ENCODE assay signal across 17 cellular contexts in genomic region chr9:127923771-127924170, GRCh38. TPM values are rescaled to one million over a fixed set of nuclear protein-coding genes. Genes with fewer than 3 reads are reported as not detected.
A peak's percentile ranks its signal among the peaks of the same experiment; 100 is the strongest.
DNase-seq lines count a peak whose midpoint lies in the region; ATAC-seq, FAIRE-seq and TF ChIP-seq lines count a peak whose summit lies in the region.
"Had no signal": no experiment of that assay in that cellular context is flagged by ENCODE, and none has a peak within 500 bp of the region (broad histone marks: within the 10 kb centered on the region; RNA-seq: fewer than 3 reads in every experiment).

No MANE protein-coding gene starts in this region.

- DNase-seq in A549 (ENCODE audit: low read depth in 1 of 2, low spot score in 1 of 2) (peak in 1 of 2 experiments; percentile 74), HCT116 (ENCODE audit: low read depth, low spot score) (peak; percentile 68), amniotic epithelial cell (ENCODE audit: low read depth) (peak; percentile 88), foreskin keratinocyte (peak; percentile 70 to 91), left lobe of liver (ENCODE audit: low spot score) (no peak)
- DNase-seq in activated naive CD8-positive, alpha-beta T cell treated with anti-CD3 and anti-CD28 coated beads, Interleukin-2, amount 50 U/mL, for 24 hours = no peak
- DNase-seq: activated CD8-positive, alpha-beta T cell treated with anti-CD3 and anti-CD28 coated beads, Interleukin-2, amount 10 ng/mL, durations not matched to agents 7 days and 5 days; activated naive CD4-positive, alpha-beta T cell treated with Interleukin-2 at 50 U/mL for 16 hours; dermis blood vessel endothelial cell; head of caudate nucleus; uterus had no signal

- H3K4me3 ChIP-seq in A549 (no peak overlapping the region), HCT116 (replicated peaks in 1 of 2; ENCODE audit: low read depth in 1 of 2, low read length in 2 of 2) (0 out of 4 replicates have a peak overlapping the region, but pooled peaks of 1 of the 2 experiments have one; percentile 15)
- H3K4me3 ChIP-seq: lung, pancreas, uterus had no signal

- RAD21 ChIA-PET in HCT116 (lab: Charles Lee; ENCODE audit: low non-redundant PET in 1 of 2, low total read pairs in 2 of 2, uncharacterized antibody in 2 of 2, unreplicated experiment in 2 of 2) = no interaction called here

- peak overlapping the region; percentile 40 for H3K4me2 ChIP-seq in A549
- peak overlapping the region; percentile 66 for H3K4me2 ChIP-seq in HCT116 (ENCODE audit: low read length)

- peaks cover 15% of the 10 kb centered on the region for H3K27me3 Mint-ChIP-seq in activated naive CD8-positive, alpha-beta T cell treated with anti-CD3 and anti-CD28 coated beads, Interleukin-2, amount 50 U/mL, for 24 hours

- H3K27ac ChIP-seq in A549 (peak overlapping the region; percentile 49 to 79; a peak in 4 of 6 replicates), HCT116 (ENCODE audit: low read depth, low read length) (peak overlapping the region; percentile 55), foreskin keratinocyte (no peak overlapping the region)
- H3K27ac ChIP-seq: pancreas, uterus had no signal

- no peak for FAIRE-seq in A549 (lab: Jason Lieb, UNC)
- FAIRE-seq: pancreas had no signal

- WGBS in A549 (ENCODE audit: missing lambda C conversion rate) = 54% methylated on average over 8 of the region's 8 CpGs

- ATAC-seq in A549 (peak in 1 of 2 experiments; percentile 1; a peak in 1 of 6 replicates), HCT116 (no peak), foreskin keratinocyte (no peak), GM18502 (IDR thresholded peaks at IDR 0.05; ENCODE audit: poor library complexity, unreplicated experiment) (no peak), HG03442 (IDR thresholded peaks at IDR 0.05; ENCODE audit: unreplicated experiment) (no peak), left lobe of liver (no peak)
- no peak for ATAC-seq in activated naive CD8-positive, alpha-beta T cell treated with anti-CD3 and anti-CD28 coated beads, Interleukin-2, amount 50 U/mL, for 24 hours
- ATAC-seq: activated CD8-positive, alpha-beta T cell treated with anti-CD3 and anti-CD28 coated beads, Interleukin-2, amount 10 ng/mL, durations not matched to agents 7 days and 5 days; pancreas had no signal

- TF ChIP-seq EP300 in A549 (IDR thresholded peaks at IDR 0.05) = no peak

- no peaks in the 10 kb centered on the region for H3K36me3 Mint-ChIP-seq in activated naive CD8-positive, alpha-beta T cell treated with anti-CD3 and anti-CD28 coated beads, Interleukin-2, amount 50 U/mL, for 24 hours (ENCODE audit: low read depth)

- no peak for TF ChIP-seq POLR2A in A549 (IDR thresholded peaks at IDR 0.05; ENCODE audit: low read length)
- TF ChIP-seq POLR2A in HCT116 (IDR thresholded peaks at IDR 0.05; ENCODE audit: borderline replicate concordance, extremely low read depth, insufficient read depth, insufficient read length) = no peak

- BruUV-seq in HCT116 (replicated peaks; lab: Mats Ljungman, UMichigan) = no TSS peak

- H3K4me3 Mint-ChIP-seq in activated naive CD8-positive, alpha-beta T cell treated with anti-CD3 and anti-CD28 coated beads, Interleukin-2, amount 50 U/mL, for 24 hours = no peak overlapping the region
- H3K4me3 Mint-ChIP-seq: activated CD8-positive, alpha-beta T cell treated with anti-CD3 and anti-CD28 coated beads, Interleukin-2, amount 10 ng/mL, durations not matched to agents 7 days and 5 days; B cell; T-helper 1 cell treated with Interleukin-12 subunit alpha and Interleukin-12 subunit beta and Interleukin-4 antibody, amounts not matched to agents 30 μg/mL and 1 μg/mL, for 36 hours had no signal

- CTCF ChIA-PET in A549 (lab: Yijun Ruan, JAX) = interaction anchor here (0.7 to 7.0 kb wide), 19 partner anchors 14 to 709 kb away, joined by 3 to 83 read pairs (median 4); partner anchors contain the start of genes CDK9, ST6GALNAC6 and TOR2A
- CTCF ChIA-PET in HCT116 (lab: Charles Lee) = interaction anchor here (0.9 to 3.0 kb wide), 4 partner anchors 9 to 194 kb away, joined by 3 to 12 read pairs (median 8); partner anchors contain the start of gene TOR2A

- POLR2A ChIA-PET in A549 (lab: Yijun Ruan, JAX) (no interaction called here), HCT116 (lab: Charles Lee) (interaction anchor here (0.7 kb wide), 1 partner anchor 153 kb away, joined by 3 read pairs; no protein-coding TSS in a partner anchor)

- no peaks in the 10 kb centered on the region for H3K36me3 ChIP-seq in HCT116 (ENCODE audit: control insufficient read depth in 1 of 2, insufficient read depth in 2 of 2, low read length in 2 of 2)
- H3K36me3 ChIP-seq: pancreas, uterus had no signal

- H3K9me3 ChIP-seq in A549 = no peaks in the 10 kb centered on the region
- H3K9me3 ChIP-seq in HCT116 (ENCODE audit: control insufficient read depth in 1 of 2, insufficient read depth in 1 of 2, low read depth in 1 of 2, low read length in 2 of 2) = no peaks in the 10 kb centered on the region
- H3K9me3 ChIP-seq: pancreas, uterus had no signal

- H3K4me1 ChIP-seq in A549 (peaks cover 52% of the 10 kb centered on the region), HCT116 (ENCODE audit: control insufficient read depth in 1 of 2, insufficient read depth in 2 of 2, low read length in 2 of 2) (peaks cover 43 to 82% of the 10 kb centered on the region in 2 experiments), foreskin keratinocyte (peaks cover 17% of the 10 kb centered on the region)

- TF ChIP-seq CTCF in A549 (IDR thresholded peaks at IDR 0.05) = no peak
- TF ChIP-seq CTCF in HCT116 (IDR thresholded peaks at IDR 0.05 in 2 of 3, conservative IDR thresholded peaks at IDR 0.05 in 1 of 3; ENCODE audit: borderline replicate concordance in 1 of 3, insufficient read depth in 1 of 3, low read depth in 2 of 3, low read length in 2 of 3) = no peak
- no peak for TF ChIP-seq CTCF in foreskin keratinocyte (conservative IDR thresholded peaks at IDR 0.05)

- intact Hi-C loops in HCT116 (cut with micrococcal nuclease) = no loop called here

- no peak for TF ChIP-seq RAD21 in A549 (conservative IDR thresholded peaks at IDR 0.05 in 1 of 2, IDR thresholded peaks at IDR 0.05 in 1 of 2)
- no peak for TF ChIP-seq RAD21 in HCT116 (IDR thresholded peaks at IDR 0.05; ENCODE audit: low read depth)

- H3K9ac ChIP-seq in HCT116 (ENCODE audit: low read length) = peak overlapping the region; percentile 43

- H3K9me3 Mint-ChIP-seq in activated naive CD8-positive, alpha-beta T cell treated with anti-CD3 and anti-CD28 coated beads, Interleukin-2, amount 50 U/mL, for 24 hours = no peaks in the 10 kb centered on the region
- H3K9me3 Mint-ChIP-seq: T-helper 1 cell treated with Interleukin-12 subunit alpha and Interleukin-12 subunit beta and Interleukin-4 antibody, amounts not matched to agents 30 μg/mL and 1 μg/mL, for 36 hours had no signal

- no peaks in the 10 kb centered on the region for H3K79me2 ChIP-seq in HCT116 (ENCODE audit: insufficient read depth, low read length)

- no peak overlapping the region for H2AFZ ChIP-seq in HCT116 (ENCODE audit: low read depth, low read length, poor library complexity, severe bottlenecking)

- H3K4me1 Mint-ChIP-seq in activated naive CD8-positive, alpha-beta T cell treated with anti-CD3 and anti-CD28 coated beads, Interleukin-2, amount 50 U/mL, for 24 hours = peaks cover 30% of the 10 kb centered on the region

- H3K27ac Mint-ChIP-seq in activated naive CD8-positive, alpha-beta T cell treated with anti-CD3 and anti-CD28 coated beads, Interleukin-2, amount 50 U/mL, for 24 hours = no peak overlapping the region
- H3K27ac Mint-ChIP-seq: activated CD8-positive, alpha-beta T cell treated with anti-CD3 and anti-CD28 coated beads, Interleukin-2, amount 10 ng/mL, durations not matched to agents 7 days and 5 days; B cell; T-helper 1 cell treated with Interleukin-12 subunit alpha and Interleukin-12 subunit beta and Interleukin-4 antibody, amounts not matched to agents 30 μg/mL and 1 μg/mL, for 36 hours had no signal

- no peaks in the 10 kb centered on the region for H3K9me2 ChIP-seq in HCT116 (ENCODE audit: insufficient read depth)

- H3K27me3 ChIP-seq in HCT116 (ENCODE audit: insufficient read depth, low read length) = no peaks in the 10 kb centered on the region
- H3K27me3 ChIP-seq in foreskin keratinocyte = no peaks in the 10 kb centered on the region
- H3K27me3 ChIP-seq: pancreas had no signal

- H4K20me1 ChIP-seq in HCT116 (ENCODE audit: insufficient read depth) = no peaks in the 10 kb centered on the region

RNA-seq across cellular contexts. Expression of gene PIP5KL1, which starts 6.8 kb away (rescaled TPM):
- polyA plus RNA-seq in A549 (2011; rRNA removed) = 1.8 and 2.4 TPM in 2 replicates
- 1.4 and 2.2 TPM in 2 replicates for polyA plus RNA-seq in A549 (2012; cell fraction: cytosol; rRNA removed)
- polyA plus RNA-seq in A549 (2012; cell fraction: nucleus; rRNA removed) = 19.9 and 20.7 TPM in 2 replicates
- 2.0 to 3.7 TPM (median 2.5 TPM) in 3 replicates for polyA plus RNA-seq in A549 (2017; fragmentation: RNase III; extraction: RNeasy Plus Mini Kit Qiagen cat#74134 plus additional on column Dnase treatment)
- 0.70 and 2.0 TPM in 2 replicates for polyA minus RNA-seq in A549 (2011; rRNA and poly(A)+ RNA removed)
- 37.6 TPM for total RNA-seq in HCT116 (2021; ENCODE audit: unreplicated experiment)
- polyA plus RNA-seq in HCT116 (2012) = 35.7 and 36.0 TPM in 2 replicates
- 4.7 and 6.3 TPM in 2 replicates for total RNA-seq in foreskin keratinocyte
- polyA plus RNA-seq in foreskin keratinocyte = 4.8 and 7.9 TPM in 2 replicates
- 0.40 TPM for total RNA-seq in left lobe of liver

RNA-seq across cellular contexts. Expression of gene ST6GALNAC4, which starts 6.9 kb away (rescaled TPM):
- 11.0 and 12.5 TPM in 2 replicates for polyA plus RNA-seq in A549 (2011; rRNA removed)
- 21.5 and 29.4 TPM in 2 replicates for polyA plus RNA-seq in A549 (2012; cell fraction: cytosol; rRNA removed)
- polyA plus RNA-seq in A549 (2012; cell fraction: nucleus; rRNA removed) = 28.7 and 46.1 TPM in 2 replicates
- 18.1 to 25.4 TPM (median 24.8 TPM) in 3 replicates for polyA plus RNA-seq in A549 (2017; fragmentation: RNase III; extraction: RNeasy Plus Mini Kit Qiagen cat#74134 plus additional on column Dnase treatment)
- polyA minus RNA-seq in A549 (2011; rRNA and poly(A)+ RNA removed) = 17.6 and 18.1 TPM in 2 replicates
- 49.4 TPM for total RNA-seq in HCT116 (2021; ENCODE audit: unreplicated experiment)
- 45.7 and 58.2 TPM in 2 replicates for polyA plus RNA-seq in HCT116 (2012)
- total RNA-seq in foreskin keratinocyte = 16.6 and 18.5 TPM in 2 replicates
- polyA plus RNA-seq in foreskin keratinocyte = 19.9 and 21.3 TPM in 2 replicates
- 5.9 TPM for total RNA-seq in left lobe of liver

RNA-seq across cellular contexts. Expression of gene DPM2, which starts 13.9 kb away (rescaled TPM):
- polyA plus RNA-seq in A549 (2011; rRNA removed) = 41.9 and 48.8 TPM in 2 replicates
- 63.0 and 76.3 TPM in 2 replicates for polyA plus RNA-seq in A549 (2012; cell fraction: cytosol; rRNA removed)
- polyA plus RNA-seq in A549 (2012; cell fraction: nucleus; rRNA removed) = 52.4 and 53.7 TPM in 2 replicates
- 45.9 to 50.1 TPM (median 46.3 TPM) in 3 replicates for polyA plus RNA-seq in A549 (2017; fragmentation: RNase III; extraction: RNeasy Plus Mini Kit Qiagen cat#74134 plus additional on column Dnase treatment)
- polyA minus RNA-seq in A549 (2011; rRNA and poly(A)+ RNA removed) = 78.6 and 82.1 TPM in 2 replicates
- total RNA-seq in HCT116 (2021; ENCODE audit: unreplicated experiment) = 54.6 TPM
- polyA plus RNA-seq in HCT116 (2012) = 58.0 and 62.6 TPM in 2 replicates
- 32.5 and 33.4 TPM in 2 replicates for total RNA-seq in foreskin keratinocyte
- polyA plus RNA-seq in foreskin keratinocyte = 61.0 and 65.8 TPM in 2 replicates
- total RNA-seq in left lobe of liver = 12.4 TPM

RNA-seq across cellular contexts. Expression of gene ST6GALNAC6, which starts 24.4 kb away (rescaled TPM):
- polyA plus RNA-seq in A549 (2011; rRNA removed) = 8.2 and 14.7 TPM in 2 replicates
- 12.7 and 16.0 TPM in 2 replicates for polyA plus RNA-seq in A549 (2012; cell fraction: cytosol; rRNA removed)
- polyA plus RNA-seq in A549 (2012; cell fraction: nucleus; rRNA removed) = 36.6 and 37.6 TPM in 2 replicates
- polyA plus RNA-seq in A549 (2017; fragmentation: RNase III; extraction: RNeasy Plus Mini Kit Qiagen cat#74134 plus additional on column Dnase treatment) = 15.8 to 25.2 TPM (median 22.0 TPM) in 3 replicates
- polyA minus RNA-seq in A549 (2011; rRNA and poly(A)+ RNA removed) = 15.6 and 18.6 TPM in 2 replicates
- 24.5 TPM for total RNA-seq in HCT116 (2021; ENCODE audit: unreplicated experiment)
- polyA plus RNA-seq in HCT116 (2012) = 22.9 and 25.0 TPM in 2 replicates
- total RNA-seq in foreskin keratinocyte = 23.2 and 27.1 TPM in 2 replicates
- 24.3 and 27.7 TPM in 2 replicates for polyA plus RNA-seq in foreskin keratinocyte
- 35.2 TPM for total RNA-seq in left lobe of liver

RNA-seq across cellular contexts. Expression of gene AK1, which starts 46.3 kb away (rescaled TPM):
- 30.0 and 33.6 TPM in 2 replicates for polyA plus RNA-seq in A549 (2011; rRNA removed)
- polyA plus RNA-seq in A549 (2012; cell fraction: cytosol; rRNA removed) = 75.1 and 94.3 TPM in 2 replicates
- polyA plus RNA-seq in A549 (2012; cell fraction: nucleus; rRNA removed) = 47.3 and 77.3 TPM in 2 replicates
- polyA plus RNA-seq in A549 (2017; fragmentation: RNase III; extraction: RNeasy Plus Mini Kit Qiagen cat#74134 plus additional on column Dnase treatment) = 31.9 to 38.2 TPM (median 31.9 TPM) in 3 replicates
- 14.8 and 18.0 TPM in 2 replicates for polyA minus RNA-seq in A549 (2011; rRNA and poly(A)+ RNA removed)
- 61.1 TPM for total RNA-seq in HCT116 (2021; ENCODE audit: unreplicated experiment)
- 70.6 and 74.2 TPM in 2 replicates for polyA plus RNA-seq in HCT116 (2012)
- total RNA-seq in foreskin keratinocyte = 60.7 and 62.6 TPM in 2 replicates
- 99.6 and 106 TPM in 2 replicates for polyA plus RNA-seq in foreskin keratinocyte
- 42.6 TPM for total RNA-seq in left lobe of liver

Comparison
In these comparisons a context has a peak if more than half of its experiments do, and no peak if none do; other contexts are left out.
1. DNase-seq: peak in HCT116 (single experiment), amniotic epithelial cell (single experiment) and foreskin keratinocyte (2 of 2); none in activated naive CD8-positive, alpha-beta T cell treated with anti-CD3 and anti-CD28 coated beads, Interleukin-2, amount 50 U/mL, for 24 hours (single experiment) and left lobe of liver (single experiment).